ENCODE assay signal across 8 cellular contexts in the genomic region with DNA sequence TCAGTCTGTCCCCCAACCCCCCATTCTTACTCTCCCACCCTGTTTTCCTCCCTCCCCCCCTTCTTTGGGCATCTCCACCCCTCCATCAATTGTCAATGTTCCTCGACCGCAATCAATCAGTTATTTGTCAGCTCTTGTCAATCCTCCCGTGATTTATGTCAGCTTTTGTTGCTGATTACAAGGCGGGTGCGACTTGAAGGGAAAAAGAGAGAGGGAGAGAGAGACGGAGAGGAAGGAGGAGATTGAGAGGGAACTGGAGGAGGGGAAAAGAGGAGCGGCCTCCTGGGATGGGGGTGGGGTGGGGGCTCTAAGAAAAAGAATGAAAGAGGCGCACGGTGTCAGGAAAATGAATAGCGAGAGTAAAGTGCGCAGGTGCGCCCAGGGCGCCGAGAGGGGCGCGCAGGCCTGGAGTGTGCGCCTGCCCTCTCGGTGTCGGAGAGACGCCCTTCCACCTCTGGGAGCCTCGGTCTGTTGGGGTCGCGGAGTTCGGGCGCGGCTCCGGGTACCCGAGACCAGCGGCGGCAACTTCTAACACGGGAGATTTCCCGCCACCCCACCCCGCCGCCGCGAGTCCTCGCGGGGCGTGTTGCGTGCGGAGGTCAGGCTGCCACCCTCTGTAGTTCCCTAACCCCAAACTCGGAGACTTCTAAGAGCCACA. TPM values are rescaled to one million over a fixed set of nuclear protein-coding genes. Genes with fewer than 3 reads are reported as not detected.
DNase-seq lines count a peak whose midpoint lies in the region; ATAC-seq and TF ChIP-seq lines count a peak whose summit lies in the region.

No MANE protein-coding gene starts in this region.

- no peak for TF ChIP-seq CTCF in PC-3 (conservative IDR thresholded peaks at IDR 0.05; ENCODE audit: low read depth, low read length)

- peak overlapping the region; percentile 84 for H3K4me2 ChIP-seq in PC-3 (ENCODE audit: low read length)

- H3K9ac ChIP-seq in PC-3 (ENCODE audit: low read length): peak overlapping the region; percentile 80
- peak overlapping the region; percentile 59 to 72 for H3K9ac ChIP-seq in duodenal mucosa (ENCODE audit: low read depth in 1 of 2, low read length in 2 of 2)

- peaks cover 86% of the 10 kb centered on the region for H3K79me2 ChIP-seq in PC-3 (ENCODE audit: low read length)

- H3K9me2 ChIP-seq in PC-3 (replicated peaks; ENCODE audit: low read length): no peaks in the 10 kb centered on the region

- intact Hi-C loops in PC-3 (cut with micrococcal nuclease): loop anchor here (1.0 to 10.0 kb wide), 6 partner anchors 508 to 1710 kb away; a partner anchor contains a TSS

- H3K27ac ChIP-seq in PC-3 (ENCODE audit: low read length) (peak overlapping the region; percentile 81), duodenal mucosa (ENCODE audit: low read depth, low read length) (peak overlapping the region; percentile 68)

- DNase-seq in 8988T: peak; percentile 58
- peak; percentile 91 for DNase-seq in PC-3
- peak; percentile 53 for DNase-seq in ureter (ENCODE audit: low spot score)
- DNase-seq in T-helper 9 cell: no peak

- no TSS peak for BruUV-seq in PC-3 (replicated peaks; lab: Mats Ljungman, UMichigan)

- CTCF ChIA-PET in PC-3 (lab: Charles Lee): interaction anchor here (0.5 to 2.0 kb wide), 9 partner anchors 201 to 1149 kb away, joined by 3 to 26 read pairs (median 3); no protein-coding TSS in a partner anchor

- H4K20me1 ChIP-seq in PC-3 (ENCODE audit: low read length): peaks cover 22% of the 10 kb centered on the region

- H3K4me1 ChIP-seq in PC-3 (ENCODE audit: insufficient read depth, low read length) (peaks cover 23% of the 10 kb centered on the region), duodenal mucosa (ENCODE audit: control insufficient read depth in 1 of 2, insufficient read depth in 2 of 2, low read length in 2 of 2) (peaks cover 10 to 15% of the 10 kb centered on the region in 2 donors), mononuclear cell (ENCODE audit: insufficient read depth, low read length) (peaks cover 57% of the 10 kb centered on the region)

- peak; percentile 7 for ATAC-seq in PC-3
- no peak for ATAC-seq in GM18858 (IDR thresholded peaks at IDR 0.05; ENCODE audit: unreplicated experiment)

- no peaks in the 10 kb centered on the region for H3F3A ChIP-seq in PC-3 (ENCODE audit: low read length, unreplicated experiment)

- peak overlapping the region; percentile 89 for H2AFZ ChIP-seq in PC-3 (ENCODE audit: low read length)

- H3K36me3 ChIP-seq in PC-3 (ENCODE audit: low read depth, low read length): no peaks in the 10 kb centered on the region
- no peaks in the 10 kb centered on the region for H3K36me3 ChIP-seq in duodenal mucosa (ENCODE audit: control insufficient read depth in 1 of 2, insufficient read depth in 2 of 2, low read length in 2 of 2)

- H3K9me3 ChIP-seq in PC-3 (ENCODE audit: low read length): no peaks in the 10 kb centered on the region
- H3K9me3 ChIP-seq in duodenal mucosa (ENCODE audit: control insufficient read depth in 1 of 2, low read length in 2 of 2): no peaks in the 10 kb centered on the region
- H3K9me3 ChIP-seq in mononuclear cell (ENCODE audit: low read depth, low read length): no peaks in the 10 kb centered on the region

- peak; percentile 42 for TF ChIP-seq POLR2A in GM19099 (IDR thresholded peaks at IDR 0.05; ENCODE audit: extremely low read depth, insufficient read length, low read depth)

- peak overlapping the region; percentile 79 for H3K4me3 ChIP-seq in PC-3 (ENCODE audit: low read length)
- peak overlapping the region; percentile 92 to 97 for H3K4me3 ChIP-seq in duodenal mucosa (ENCODE audit: low read depth in 1 of 2, low read length in 2 of 2)
- H3K4me3 ChIP-seq in mononuclear cell (ENCODE audit: low read length): peak overlapping the region; percentile 55

- H3K27me3 ChIP-seq in PC-3 (ENCODE audit: low read length) (peaks cover 98% of the 10 kb centered on the region), duodenal mucosa (ENCODE audit: control insufficient read depth in 1 of 2, insufficient read depth in 2 of 2, low read length in 2 of 2) (peaks cover 0 to 6% of the 10 kb centered on the region in 2 donors), mononuclear cell (ENCODE audit: insufficient read depth, low read length) (peaks cover 57% of the 10 kb centered on the region)

- POLR2A ChIA-PET in PC-3 (lab: Charles Lee; ENCODE audit: unreplicated experiment): interaction anchor here (0.5 to 1.2 kb wide), 4 partner anchors 107 to 1382 kb away, joined by 6 to 11 read pairs (median 8); no protein-coding TSS in a partner anchor

RNA-seq across cellular contexts. Expression of a gene that starts 1.1 kb away (rescaled TPM):
- 42.3 and 72.1 TPM in 2 replicates for total RNA-seq in PC-3 (2014; rRNA removed)
- 4.7 TPM for total RNA-seq in mononuclear cell
- total RNA-seq in ureter: 25.2 TPM

RNA-seq across cellular contexts. Expression of a gene that starts 28.8 kb away (rescaled TPM):
- total RNA-seq in PC-3 (2014; rRNA removed) (1.2 and 3.6 TPM in 2 replicates), mononuclear cell (7.6 TPM), ureter (23.1 TPM)
